17 cellular contexts compared by ENCODE assay signal in the genomic region with DNA sequence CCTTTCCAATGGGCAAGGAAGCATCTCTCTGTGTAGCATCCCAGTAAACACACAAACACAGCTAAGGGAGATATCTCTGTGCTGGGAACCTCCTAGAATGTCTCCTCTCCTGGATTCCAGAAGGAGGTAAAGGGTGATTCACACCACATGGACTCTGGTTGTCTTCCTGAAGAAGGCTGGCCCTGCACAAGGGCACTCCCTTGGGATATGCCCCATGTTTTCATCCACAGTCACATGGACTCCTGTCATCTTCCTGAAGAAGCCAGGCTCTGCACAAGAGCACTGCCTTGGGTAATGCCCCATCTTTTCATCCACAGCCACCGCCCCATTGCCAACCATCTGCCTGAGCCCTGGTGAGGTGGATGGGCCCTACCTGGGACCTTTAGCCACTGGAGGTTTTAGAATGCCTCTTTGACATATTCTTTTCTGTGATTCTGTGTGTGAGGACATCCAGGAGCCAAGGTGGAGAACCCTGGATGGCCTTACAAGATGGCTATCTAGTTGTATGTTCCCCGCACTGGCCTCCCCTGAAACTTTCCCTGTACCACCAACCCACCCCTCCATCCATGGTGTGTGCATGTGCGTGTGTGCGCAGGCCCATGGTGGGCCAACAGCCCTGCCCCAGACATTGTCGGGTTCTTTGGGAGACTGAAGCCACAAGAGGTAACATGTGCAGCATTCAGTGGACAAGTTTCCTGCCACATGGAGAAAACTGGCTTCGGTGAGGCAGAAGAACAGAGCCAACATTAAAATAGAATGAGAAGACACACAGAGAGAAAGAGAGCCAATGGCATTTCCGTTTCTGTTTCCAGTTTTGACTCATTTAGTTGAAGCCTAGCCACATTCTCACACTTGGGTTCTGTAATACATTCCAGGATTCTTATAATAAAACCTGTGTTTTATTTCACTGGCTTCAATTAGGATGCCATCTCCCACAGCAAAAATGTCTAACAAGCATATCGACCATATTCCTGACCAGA.
A peak's percentile ranks its signal among the peaks of the same experiment; 100 is the strongest.
DNase-seq lines count a peak whose midpoint lies in the region; ATAC-seq, FAIRE-seq and TF ChIP-seq lines count a peak whose summit lies in the region.
"Had no signal": no experiment of that assay in that cellular context is flagged by ENCODE, and none has a peak within 500 bp of the region (broad histone marks: within the 10 kb centered on the region; RNA-seq: fewer than 3 reads in every experiment).

No MANE protein-coding gene starts in this region.

- H3K9me3 ChIP-seq in GM12878 (replicated peaks; ENCODE audit: control insufficient read depth, insufficient read depth, low read length): no peaks in the 10 kb centered on the region; the same call in 2 of the 3 replicates
- H3K9me3 ChIP-seq: esophagus squamous epithelium, left lung, prostate gland had no signal

- H3K4me2 ChIP-seq in GM12878 (ENCODE audit: control insufficient read depth, insufficient read depth): peak overlapping the region; percentile 37

- in situ Hi-C loops in GM12878 (cut with MboI): no loop called here

- H3K36me3 ChIP-seq in GM12878 (ENCODE audit: control insufficient read depth in 2 of 2, insufficient read depth in 2 of 2, low read length in 1 of 2): no peaks in the 10 kb centered on the region
- H3K36me3 ChIP-seq: esophagus squamous epithelium, left lung, prostate gland had no signal

- CTCF ChIA-PET in GM12878 (lab: Yijun Ruan, JAX): no interaction called here

- POLR2A ChIA-PET in GM12878 (lab: Charles Lee): no interaction called here

- no peaks in the 10 kb centered on the region for H3K79me2 ChIP-seq in GM12878 (ENCODE audit: control insufficient read depth, insufficient read depth, low read length)

- no peak overlapping the region for H3K4me3 ChIP-seq in GM12878
- H3K4me3 ChIP-seq: esophagus squamous epithelium, K562, left lung, prostate gland had no signal

- FAIRE-seq in GM12878 (lab: Jason Lieb, UNC): peak; percentile 13
- FAIRE-seq: K562 had no signal

- H4K20me1 ChIP-seq in GM12878 (ENCODE audit: control insufficient read depth, insufficient read depth): no peaks in the 10 kb centered on the region

- H3K9ac ChIP-seq in GM12878 (ENCODE audit: control insufficient read depth, insufficient read depth, low read length): no peak overlapping the region

- H3K27me3 ChIP-seq in GM12878 (replicated peaks in 1 of 2; ENCODE audit: control insufficient read depth in 2 of 2, insufficient read depth in 2 of 2, low read length in 1 of 2): no peaks in the 10 kb centered on the region; a peak in 1 of 4 replicates
- H3K27me3 ChIP-seq: esophagus squamous epithelium, left lung had no signal

- no peak for ATAC-seq in GM12878
- ATAC-seq in stimulated activated naive CD8-positive, alpha-beta T cell treated with anti-CD3 and anti-CD28 coated beads, Interleukin-15, Interleukin-2, amounts not matched to agents 100 U/mL and 50 U/mL, for 24 hours: no peak
- ATAC-seq: activated T-helper 17 cell treated with anti-CD3 and anti-CD28 coated beads, Interleukin-2, amount 50 U/mL, for 72 hours; K562; left lung had no signal

- intact Hi-C loops in GM12878 (cut with micrococcal nuclease; ENCODE audit: unreplicated experiment): no loop called here

- BruUV-seq in GM12878 (replicated peaks; lab: Mats Ljungman, UMichigan): no TSS peak

- WGBS in GM12878 (ENCODE audit: insufficient coverage, insufficient replicate concordance, low lambda C conversion rate, missing lambda C conversion rate): 67% methylated on average over 8 of the region's 8 CpGs

- DNase-seq in GM03348 (ENCODE audit: low spot score): peak; percentile 80
- DNase-seq in GM20000 (ENCODE audit: low spot score): peak; percentile 45
- peak; percentile 52 for DNase-seq in GM12878 (ENCODE audit: low read depth, low spot score)
- DNase-seq in renal cortical epithelial cell (ENCODE audit: low read depth): peak; percentile 25
- DNase-seq in stimulated activated naive CD8-positive, alpha-beta T cell treated with anti-CD3 and anti-CD28 coated beads, Interleukin-15, Interleukin-2, amounts not matched to agents 100 U/mL and 50 U/mL, for 24 hours: no peak
- no peak for DNase-seq in NCI-H345 treated with DMSO at 0.1 percent for 48 hours (lab: John Stamatoyannopoulos, UW; ENCODE audit: unreplicated experiment)
- no peak for DNase-seq in cerebellar cortex (ENCODE audit: low spot score)
- DNase-seq: activated CD4-positive, alpha-beta T cell treated with anti-CD3 and anti-CD28 coated beads, Interleukin-2, amount 50 U/mL, for 48 hours; esophagus squamous epithelium; H7; hypothalamus; left lung; NCI-H1417 treated with DMSO at 0.1 percent for 48 hours; NCI-H2227 treated with DMSO at 0.1 percent for 48 hours had no signal

- SMC1A ChIA-PET in GM12878 (lab: Charles Lee; ENCODE audit: uncharacterized antibody, unreplicated experiment): no interaction called here

- TF ChIP-seq POLR2A in GM12878 (IDR thresholded peaks at IDR 0.05; ENCODE audit: low read depth, low read length): no peak

- no peak for TF ChIP-seq RAD21 in GM12878 (IDR thresholded peaks at IDR 0.05; ENCODE audit: insufficient read depth, low read depth, low read length)

- TF ChIP-seq EP300 in GM12878 (IDR thresholded peaks at IDR 0.05; ENCODE audit: borderline replicate concordance in 1 of 2, control insufficient read depth in 1 of 2, low read depth in 2 of 2, low read length in 2 of 2): no peak

- RAD21 ChIA-PET in GM12878 (lab: Charles Lee; ENCODE audit: unreplicated experiment): no interaction called here

- H3K27ac ChIP-seq in GM12878 (ENCODE audit: control insufficient read depth, insufficient read depth): peak overlapping the region; percentile 20; the same call in 1 of the 2 replicates
- H3K27ac ChIP-seq: esophagus squamous epithelium, left lung, prostate gland had no signal

- peaks cover 46% of the 10 kb centered on the region for H3K4me1 ChIP-seq in GM12878 (ENCODE audit: control insufficient read depth, insufficient read depth, low read length)
- H3K4me1 ChIP-seq: prostate gland had no signal

- TF ChIP-seq CTCF in GM20000 (IDR thresholded peaks at IDR 0.05; ENCODE audit: extremely low read depth, missing control alignments) (no peak), GM12878 (IDR thresholded peaks at IDR 0.05 in 2 of 3, conservative IDR thresholded peaks at IDR 0.05 in 1 of 3; ENCODE audit: control insufficient read depth in 2 of 3, extremely low read depth in 1 of 3, insufficient read depth in 1 of 3, low read depth in 3 of 3, low read length in 3 of 3) (no peak)

- no peak overlapping the region for H2AFZ ChIP-seq in GM12878 (ENCODE audit: control insufficient read depth, low read depth, low read length)

TF ChIP-seq in GM12878, 131 proteins besides CTCF, POLR2A, EP300 and RAD21 (continues in another document):
- TF ChIP-seq CUX1 (IDR thresholded peaks at IDR 0.05; ENCODE audit: insufficient replicate concordance, low read depth, low read length): no peak
- TF ChIP-seq BCL11A (IDR thresholded peaks at IDR 0.05; ENCODE audit: low read depth, low read length): peak; percentile 45; the same call in 1 of the 2 replicates
- no peak for TF ChIP-seq ATF7 (IDR thresholded peaks at IDR 0.05; ENCODE audit: low read depth)
- no peak for TF ChIP-seq SREBF1 (IDR thresholded peaks at IDR 0.05; ENCODE audit: low read length)
- no peak for TF ChIP-seq MYB (IDR thresholded peaks at IDR 0.05; ENCODE audit: borderline replicate concordance, low read depth, low read length)
- TF ChIP-seq MEF2A (IDR thresholded peaks at IDR 0.05; ENCODE audit: insufficient read depth, low read depth, low read length): 0 out of 2 replicates have a peak, but pooled peaks have one; percentile 9
- TF ChIP-seq EED (IDR thresholded peaks at IDR 0.05; ENCODE audit: low read depth): peak; percentile 73
- peak; percentile 43; the same call in 1 of the 2 replicates for TF ChIP-seq NFIC (IDR thresholded peaks at IDR 0.05; ENCODE audit: low read depth, low read length)

Comparison
In these comparisons a context has a peak if more than half of its experiments do, and no peak if none do; other contexts are left out.
1. DNase-seq: peak in GM03348 (single experiment), GM20000 (single experiment), GM12878 (single experiment) and renal cortical epithelial cell (single experiment); none in stimulated activated naive CD8-positive, alpha-beta T cell treated with anti-CD3 and anti-CD28 coated beads, Interleukin-15, Interleukin-2, amounts not matched to agents 100 U/mL and 50 U/mL, for 24 hours (single experiment), NCI-H345 treated with DMSO at 0.1 percent for 48 hours (single experiment) and cerebellar cortex (single experiment).